Comparison of ENCODE assay signal across 8 cellular contexts in genomic region chr10:96512997-96513685, GRCh38. TPM values are rescaled to one million over a fixed set of nuclear protein-coding genes. Genes with fewer than 3 reads are reported as not detected.
DNase-seq lines count a peak whose midpoint lies in the region; ATAC-seq and TF ChIP-seq lines count a peak whose summit lies in the region.

No MANE protein-coding gene starts in this region.

- peaks cover 11% of the 10 kb centered on the region; the same call in 1 of the 2 replicates for H4K20me1 ChIP-seq in OCI-LY3 (ENCODE audit: insufficient read depth, low read length)

- no peak for TF ChIP-seq POLR2A in breast epithelium (IDR thresholded peaks at IDR 0.05)

- no peaks in the 10 kb centered on the region for H3K79me2 ChIP-seq in OCI-LY3 (ENCODE audit: low read length)

- peak overlapping the region; percentile 93 for H3K4me3 ChIP-seq in OCI-LY3 (ENCODE audit: low read length)
- H3K4me3 ChIP-seq in breast epithelium: peak overlapping the region; percentile 38 to 69 (median 50)

- H3K27ac ChIP-seq in OCI-LY3 (ENCODE audit: low read length): no peak overlapping the region
- H3K27ac ChIP-seq in breast epithelium: no peak overlapping the region

- peak overlapping the region; percentile 97 for H3K4me2 ChIP-seq in OCI-LY3 (ENCODE audit: low read length)

- TF ChIP-seq CTCF in OCI-LY3 (IDR thresholded peaks at IDR 0.05; ENCODE audit: low read depth, low read length): no peak
- no peak for TF ChIP-seq CTCF in breast epithelium (IDR thresholded peaks at IDR 0.05)

- peaks cover 32% of the 10 kb centered on the region for H3K27me3 ChIP-seq in OCI-LY3 (ENCODE audit: low read depth, low read length)
- peaks cover 0 to 6% of the 10 kb centered on the region in 2 donors for H3K27me3 ChIP-seq in breast epithelium

- H3K36me3 ChIP-seq in OCI-LY3 (replicated peaks; ENCODE audit: low read depth, low read length) (no peaks in the 10 kb centered on the region), breast epithelium (no peaks in the 10 kb centered on the region)

- DNase-seq in DMS53 treated with DMSO at 0.1 percent for 48 hours (lab: John Stamatoyannopoulos, UW; ENCODE audit: unreplicated experiment) (peak; percentile 28), breast epithelium (ENCODE audit: low spot score in 2 of 2) (no peak), left lobe of liver (ENCODE audit: low spot score) (no peak), superior temporal gyrus (ENCODE audit: extremely low spot score) (peak; percentile 22), SKM-1 (lab: John Stamatoyannopoulos, UW; ENCODE audit: unreplicated experiment) (no peak)

- H2AFZ ChIP-seq in OCI-LY3 (ENCODE audit: low read depth, low read length): 0 out of 2 replicates have a peak overlapping the region, but pooled peaks have one; percentile 33

- H3K9me3 ChIP-seq in OCI-LY3 (ENCODE audit: insufficient read depth, low read length): no peaks in the 10 kb centered on the region
- no peaks in the 10 kb centered on the region for H3K9me3 ChIP-seq in breast epithelium

- ATAC-seq in GM21576 (IDR thresholded peaks at IDR 0.05; ENCODE audit: unreplicated experiment): peak; percentile 36
- peak; percentile 30 for ATAC-seq in left lobe of liver
- no peak for ATAC-seq in HG03342 (IDR thresholded peaks at IDR 0.05; ENCODE audit: unreplicated experiment)

- intact Hi-C loops in breast epithelium (cut with DNase I; ENCODE audit: low total_unique reads): loop anchor here (5.0 kb wide), 1 partner anchor 116 kb away; no protein-coding TSS in a partner anchor

- peak overlapping the region; percentile 49; the same call in 1 of the 2 replicates for H3K9ac ChIP-seq in OCI-LY3 (ENCODE audit: low read length)

- peaks cover 12% of the 10 kb centered on the region for H3K4me1 ChIP-seq in OCI-LY3 (ENCODE audit: low read length)
- peaks cover 0 to 14% of the 10 kb centered on the region in 2 donors for H3K4me1 ChIP-seq in breast epithelium

RNA-seq across cellular contexts. Expression of gene TLL2, which starts 0.6 kb away (rescaled TPM):
- total RNA-seq in breast epithelium (under 1 TPM in 1 of 3 donors, not detected in 2; under 0.01 TPM), left lobe of liver (not detected)

Comparison
In these comparisons a context has a peak if more than half of its experiments do, and no peak if none do; other contexts are left out.
1. DNase-seq: peak in DMS53 treated with DMSO at 0.1 percent for 48 hours (single experiment) and superior temporal gyrus (single experiment); none in breast epithelium (0 of 2), left lobe of liver (single experiment) and SKM-1 (single experiment).